In genomic region chr17:79777166-79777843, GRCh38 we compare ENCODE assay signal across 1 cellular context.
TF ChIP-seq lines count a peak whose summit lies in the region.

No MANE protein-coding gene starts in this region.

TF ChIP-seq in HepG2, 621 proteins besides CTCF, POLR2A, EP300 and RAD21 (continued from another document and continues in another):
- TF ChIP-seq MED1 (CRISPR knock-in tag; IDR thresholded peaks at IDR 0.05), result peak; percentile 13; the same call in 1 of the 2 replicates
- TF ChIP-seq ZNF101 (CRISPR knock-in tag; IDR thresholded peaks at IDR 0.05; ENCODE audit: borderline replicate concordance, low read depth), result no peak
- no peak for TF ChIP-seq BCLAF1 (IDR thresholded peaks at IDR 0.05)
- TF ChIP-seq ZNF598 (CRISPR knock-in tag; IDR thresholded peaks at IDR 0.05; ENCODE audit: borderline replicate concordance), result no peak
- no peak for TF ChIP-seq ZNF660 (CRISPR knock-in tag; IDR thresholded peaks at IDR 0.05; ENCODE audit: borderline replicate concordance, low read depth)
- peak; percentile 57; the same call in 1 of the 2 replicates for TF ChIP-seq MLX (CRISPR knock-in tag; IDR thresholded peaks at IDR 0.05)
- no peak for TF ChIP-seq BCL3 (CRISPR knock-in tag; IDR thresholded peaks at IDR 0.05)
- no peak; the same call in 1 of the 2 replicates for TF ChIP-seq NCOA1 (CRISPR knock-in tag; IDR thresholded peaks at IDR 0.05)
- 0 out of 2 replicates have a peak, but pooled peaks have one; percentile 23 for TF ChIP-seq ZNF609 (CRISPR knock-in tag; IDR thresholded peaks at IDR 0.05; ENCODE audit: borderline replicate concordance)
- TF ChIP-seq RXRB (CRISPR knock-in tag; IDR thresholded peaks at IDR 0.05; ENCODE audit: borderline replicate concordance), result peak; percentile 28; the same call in 1 of the 2 replicates
- no peak for TF ChIP-seq MED8 (CRISPR knock-in tag; IDR thresholded peaks at IDR 0.05; ENCODE audit: insufficient replicate concordance)
- TF ChIP-seq CREB3 (CRISPR knock-in tag; IDR thresholded peaks at IDR 0.05), result no peak
- TF ChIP-seq ZNF510 (CRISPR knock-in tag; IDR thresholded peaks at IDR 0.05; ENCODE audit: low read depth), result no peak
- TF ChIP-seq PATZ1 (CRISPR knock-in tag; IDR thresholded peaks at IDR 0.05), result peak; percentile 92
- TF ChIP-seq ZBTB34 (CRISPR knock-in tag; IDR thresholded peaks at IDR 0.05), result no peak
- TF ChIP-seq ZNF777 (CRISPR knock-in tag; IDR thresholded peaks at IDR 0.05), result no peak
- TF ChIP-seq ZNF230 (CRISPR knock-in tag; IDR thresholded peaks at IDR 0.05), result peak; percentile 32; the same call in 1 of the 2 replicates
- TF ChIP-seq YEATS2 (CRISPR knock-in tag; IDR thresholded peaks at IDR 0.05; ENCODE audit: borderline replicate concordance), result no peak
- no peak; the same call in 1 of the 2 replicates for TF ChIP-seq ZNF546 (CRISPR knock-in tag; conservative IDR thresholded peaks at IDR 0.05)
- TF ChIP-seq TMF1 (CRISPR knock-in tag; IDR thresholded peaks at IDR 0.05; ENCODE audit: low read depth), result no peak
- TF ChIP-seq SAP130 (CRISPR knock-in tag; IDR thresholded peaks at IDR 0.05; ENCODE audit: low read depth), result peak; percentile 30; the same call in 1 of the 2 replicates
- TF ChIP-seq BCL6 (CRISPR knock-in tag; IDR thresholded peaks at IDR 0.05), result peak; percentile 63
- no peak for TF ChIP-seq MXD3 (CRISPR knock-in tag; IDR thresholded peaks at IDR 0.05)
- no peak for TF ChIP-seq KDM6A (CRISPR knock-in tag; IDR thresholded peaks at IDR 0.05; ENCODE audit: low read depth)
- TF ChIP-seq SP2 (CRISPR knock-in tag; IDR thresholded peaks at IDR 0.05), result no peak
- TF ChIP-seq YY1 (IDR thresholded peaks at IDR 0.05; ENCODE audit: insufficient read depth, insufficient replicate concordance, low read depth, low read length), result peak; percentile 70
- TF ChIP-seq HOXA5 (CRISPR knock-in tag; IDR thresholded peaks at IDR 0.05), result no peak
- TF ChIP-seq DR1 (CRISPR knock-in tag; IDR thresholded peaks at IDR 0.05), result no peak
- TF ChIP-seq SKI (IDR thresholded peaks at IDR 0.05; ENCODE audit: partially characterized antibody), result peak; percentile 31
- no peak for TF ChIP-seq ZFP1 (CRISPR knock-in tag; IDR thresholded peaks at IDR 0.05)
- no peak; the same call in 1 of the 2 replicates for TF ChIP-seq ZNF607 (CRISPR knock-in tag; IDR thresholded peaks at IDR 0.05; ENCODE audit: borderline replicate concordance)
- no peak for TF ChIP-seq SNRNP70 (IDR thresholded peaks at IDR 0.05; ENCODE audit: low read depth, low read length)
- TF ChIP-seq MEIS2 (CRISPR knock-in tag; IDR thresholded peaks at IDR 0.05), result peak; percentile 53; the same call in 1 of the 2 replicates
- peak; percentile 70; the same call in 1 of the 2 replicates for TF ChIP-seq MAX (IDR thresholded peaks at IDR 0.05)
- no peak for TF ChIP-seq NBN (conservative IDR thresholded peaks at IDR 0.05)
- 0 out of 2 replicates have a peak, but pooled peaks have one; percentile 3 for TF ChIP-seq NAIF1 (CRISPR knock-in tag; IDR thresholded peaks at IDR 0.05; ENCODE audit: borderline replicate concordance)
- no peak for TF ChIP-seq ZMAT5 (CRISPR knock-in tag; IDR thresholded peaks at IDR 0.05; ENCODE audit: borderline replicate concordance, low read depth)
- peak; percentile 27; the same call in 1 of the 2 replicates for TF ChIP-seq ZFX (CRISPR knock-in tag; IDR thresholded peaks at IDR 0.05; ENCODE audit: low read depth)
- TF ChIP-seq MED13 (CRISPR knock-in tag; IDR thresholded peaks at IDR 0.05), result peak; percentile 60; the same call in 1 of the 2 replicates
- TF ChIP-seq DDIT3 (CRISPR knock-in tag; IDR thresholded peaks at IDR 0.05), result no peak
- no peak for TF ChIP-seq SCMH1 (CRISPR knock-in tag; IDR thresholded peaks at IDR 0.05; ENCODE audit: borderline replicate concordance)
- TF ChIP-seq KDM5B (CRISPR knock-in tag; IDR thresholded peaks at IDR 0.05; ENCODE audit: borderline replicate concordance), result no peak; the same call in none of the 2 replicates
- no peak for TF ChIP-seq THAP7 (CRISPR knock-in tag; IDR thresholded peaks at IDR 0.05)
- no peak for TF ChIP-seq HNRNPUL1 (IDR thresholded peaks at IDR 0.05; ENCODE audit: low read depth, low read length)
- no peak for TF ChIP-seq STAT5B (CRISPR knock-in tag; IDR thresholded peaks at IDR 0.05)
- TF ChIP-seq ELK4 (CRISPR knock-in tag; IDR thresholded peaks at IDR 0.05; ENCODE audit: borderline replicate concordance), result no peak
- TF ChIP-seq GATAD1 (CRISPR knock-in tag; IDR thresholded peaks at IDR 0.05), result no peak
- no peak for TF ChIP-seq PAF1 (CRISPR knock-in tag; IDR thresholded peaks at IDR 0.05)
